ENCODE assay signal across 38 cellular contexts in genomic region chr20:46547995-46548394, GRCh38. TPM values are rescaled to one million over a fixed set of nuclear protein-coding genes. Genes with fewer than 3 reads are reported as not detected.
"Had no signal": no experiment of that assay in that cellular context is flagged by ENCODE, and none has a peak within 500 bp of the region (broad histone marks: within the 10 kb centered on the region; RNA-seq: fewer than 3 reads in every experiment).

No MANE protein-coding gene starts in this region.

- H3K36me3 ChIP-seq: MG63 had no signal

- H3K9me3 ChIP-seq: MG63 had no signal

- H3K27me3 ChIP-seq: MG63 had no signal

- DNase-seq: Karpas-422, Kasumi-1, MG63, MM.1S, MV-4-11, NCI-H1048, NCI-H1092 treated with DMSO at 0.1 percent for 48 hours, NCI-H1105, NCI-H1105 treated with DMSO at 0.1 percent for 48 hours, NCI-H1417, NCI-H1417 treated with DMSO at 0.1 percent for 48 hours, NCI-H1436, NCI-H1436 treated with DMSO at 0.1 percent for 48 hours, NCI-H146, NCI-H1694, NCI-H1694 treated with DMSO at 0.1 percent for 48 hours, NCI-H187, NCI-H187 treated with DMSO at 0.1 percent for 48 hours, NCI-H1930, NCI-H2029, NCI-H2029 treated with DMSO at 0.1 percent for 48 hours, NCI-H2081, NCI-H2081 treated with DMSO at 0.1 percent for 48 hours, NCI-H2107, NCI-H2171, NCI-H2171 treated with DMSO at 0.1 percent for 48 hours, NCI-H2227 treated with DMSO at 0.1 percent for 48 hours, NCI-H226, NCI-H345, NCI-H446, NCI-H446 treated with DMSO at 0.1 percent for 48 hours, NCI-H510A, NCI-H510A treated with DMSO at 0.1 percent for 48 hours, NCI-H524 had no signal

- H3K4me3 ChIP-seq: MG63 had no signal

RNA-seq across cellular contexts. Expression of gene OCSTAMP, which starts 2.5 kb away (rescaled TPM):
- total RNA-seq: LHCN-M2, M059J, MCF 10A, NCI-H460 had no signal

RNA-seq across cellular contexts. Expression of gene ZNF334, which starts 34.6 kb away (rescaled TPM):
- total RNA-seq: MCF 10A had no signal
